In genomic region chr18:23341983-23342382, GRCh38 we compare ENCODE assay signal across 21 cellular contexts.
"Had no signal": no experiment of that assay in that cellular context is flagged by ENCODE, and none has a peak within 500 bp of the region (broad histone marks: within the 10 kb centered on the region; RNA-seq: fewer than 3 reads in every experiment).

No MANE protein-coding gene starts in this region.

- H3K27ac ChIP-seq: KMS-11, RWPE1 had no signal

- H3K9ac ChIP-seq: KMS-11 had no signal

- ATAC-seq: Panc1, PC-3, SK-N-SH treated with all-trans-retinoic acid at 6 μM for 48 hours had no signal

- DNase-seq: Kasumi-1, MM.1S, NCI-H1092 treated with DMSO at 0.1 percent for 48 hours, NCI-H1436, NCI-H187, NCI-H2029, NCI-H2081 treated with DMSO at 0.1 percent for 48 hours, NCI-H2171, NCI-H226, NCI-H446, NCI-H510A, NCI-H524 treated with DMSO at 0.1 percent for 48 hours, NCI-H69, NCI-H774, PC-3, SHP77 had no signal

- FAIRE-seq: HTR-8/SVneo had no signal

- H3K4me2 ChIP-seq: KMS-11 had no signal
